1 cellular context compared by ENCODE assay signal in the genomic region with DNA sequence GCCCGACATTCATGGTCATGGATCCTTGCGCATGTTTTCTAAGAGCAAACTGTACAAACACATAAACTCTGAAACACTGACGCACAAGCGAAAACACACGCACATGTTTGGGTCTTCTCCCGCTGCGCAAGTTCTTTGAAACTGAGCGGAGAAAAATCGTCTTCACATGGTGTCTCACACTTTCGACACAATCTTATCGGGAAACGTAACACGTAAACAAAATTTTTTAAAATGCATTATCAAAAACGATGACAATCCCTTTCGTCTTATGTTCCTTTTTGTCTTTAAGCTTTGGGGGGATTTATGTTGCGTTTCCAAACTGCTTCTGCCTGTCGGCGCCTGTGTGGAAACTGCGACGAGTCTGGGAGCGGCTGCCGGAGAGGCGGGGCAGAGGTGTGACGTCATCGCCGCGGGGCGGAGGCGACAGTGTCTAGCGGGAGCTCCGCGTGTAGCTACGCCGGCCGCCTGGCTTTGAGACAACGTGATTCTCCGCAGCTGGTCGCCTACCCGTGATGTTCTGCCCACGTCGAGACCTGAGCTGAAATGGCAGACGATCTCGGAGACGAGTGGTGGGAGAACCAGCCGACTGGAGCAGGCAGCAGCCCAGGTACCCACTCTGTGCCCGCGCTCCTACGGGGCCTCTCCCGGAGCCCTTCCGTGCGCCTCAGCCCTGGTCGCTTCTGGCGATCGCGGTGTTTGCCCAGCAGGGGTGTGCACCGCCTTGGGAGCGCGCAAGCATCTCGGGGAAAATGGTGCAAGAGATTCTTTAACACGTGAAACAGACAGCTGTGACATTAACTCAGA.
TF ChIP-seq lines count a peak whose summit lies in the region.

Gene CMSS1 (plus strand): TSS at position 426 of the 804 bp plus-strand sequence.

TF ChIP-seq in HepG2, 621 proteins besides CTCF, POLR2A, EP300 and RAD21 (continued from another document and continues in another):
- TF ChIP-seq ZGPAT (CRISPR knock-in tag; IDR thresholded peaks at IDR 0.05) (peak; percentile 80), SPEN (CRISPR knock-in tag; IDR thresholded peaks at IDR 0.05; ENCODE audit: low read depth) (peak; percentile 89), NFKB2 (CRISPR knock-in tag; IDR thresholded peaks at IDR 0.05; ENCODE audit: borderline replicate concordance) (peak; percentile 69; the same call in 1 of the 2 replicates), ELF3 (CRISPR knock-in tag; IDR thresholded peaks at IDR 0.05) (no peak; the same call in 1 of the 2 replicates), RFXANK (CRISPR knock-in tag; IDR thresholded peaks at IDR 0.05) (0 out of 2 replicates have a peak, but pooled peaks have one; percentile 35), ZNF382 (CRISPR knock-in tag; IDR thresholded peaks at IDR 0.05; ENCODE audit: borderline replicate concordance) (no peak), CAMTA2 (CRISPR knock-in tag; IDR thresholded peaks at IDR 0.05; ENCODE audit: borderline replicate concordance) (no peak), FOXO1 (CRISPR knock-in tag; IDR thresholded peaks at IDR 0.05) (peak; percentile 51; the same call in 1 of the 2 replicates), ARID4A (CRISPR knock-in tag; IDR thresholded peaks at IDR 0.05; ENCODE audit: borderline replicate concordance) (peak; percentile 97), ZNF616 (CRISPR knock-in tag; IDR thresholded peaks at IDR 0.05; ENCODE audit: low read depth) (no peak), ATF7 (IDR thresholded peaks at IDR 0.05) (peak; percentile 99), ATF7 (CRISPR knock-in tag; IDR thresholded peaks at IDR 0.05) (peak; percentile 97), REPIN1 (CRISPR knock-in tag; IDR thresholded peaks at IDR 0.05; ENCODE audit: borderline replicate concordance, low read depth) (peak; percentile 75), ZNF782 (CRISPR knock-in tag; IDR thresholded peaks at IDR 0.05; ENCODE audit: borderline replicate concordance) (peak; percentile 65; the same call in 1 of the 2 replicates), SNRNP70 (IDR thresholded peaks at IDR 0.05; ENCODE audit: low read depth, low read length) (no peak), PAWR (CRISPR knock-in tag; IDR thresholded peaks at IDR 0.05; ENCODE audit: borderline replicate concordance) (0 out of 2 replicates have a peak, but pooled peaks have one; percentile 60), SMARCC2 (IDR thresholded peaks at IDR 0.05) (no peak), ZNF839 (CRISPR knock-in tag; IDR thresholded peaks at IDR 0.05; ENCODE audit: borderline replicate concordance) (peak; percentile 42; the same call in 1 of the 2 replicates), MAFG (CRISPR knock-in tag; IDR thresholded peaks at IDR 0.05) (no peak), HDAC2 (CRISPR knock-in tag; IDR thresholded peaks at IDR 0.05) (peak; percentile 74; the same call in 1 of the 2 replicates), ZNF335 (CRISPR knock-in tag; IDR thresholded peaks at IDR 0.05) (peak; percentile 68; the same call in 1 of the 2 replicates), ARNT2 (CRISPR knock-in tag; IDR thresholded peaks at IDR 0.05; ENCODE audit: low read depth) (no peak), ZNF432 (CRISPR knock-in tag; IDR thresholded peaks at IDR 0.05; ENCODE audit: borderline replicate concordance) (no peak), KAT7 (CRISPR knock-in tag; IDR thresholded peaks at IDR 0.05; ENCODE audit: borderline replicate concordance) (peak; percentile 73; the same call in 1 of the 2 replicates), RELA (CRISPR knock-in tag; IDR thresholded peaks at IDR 0.05) (no peak), RXRB (CRISPR knock-in tag; IDR thresholded peaks at IDR 0.05; ENCODE audit: borderline replicate concordance) (peak; percentile 41), TBX3 (IDR thresholded peaks at IDR 0.05; ENCODE audit: borderline replicate concordance) (0 out of 2 replicates have a peak, but pooled peaks have one; percentile 42), ETV5 (CRISPR knock-in tag; IDR thresholded peaks at IDR 0.05; ENCODE audit: borderline replicate concordance) (no peak; the same call in 1 of the 2 replicates), SNAPC2 (CRISPR knock-in tag; IDR thresholded peaks at IDR 0.05) (no peak), FOXK1 (CRISPR knock-in tag; IDR thresholded peaks at IDR 0.05; ENCODE audit: borderline replicate concordance, low read depth) (peak; percentile 57; the same call in 1 of the 2 replicates), KLF16 (CRISPR knock-in tag; IDR thresholded peaks at IDR 0.05) (peak in 1 of 2 experiments; percentile 88; a peak in 2 of 4 replicates), CBFB (CRISPR knock-in tag; IDR thresholded peaks at IDR 0.05) (no peak), SRSF9 (IDR thresholded peaks at IDR 0.05; ENCODE audit: borderline replicate concordance, insufficient read depth, low read depth, low read length, poor library complexity, severe bottlenecking) (no peak), HBP1 (CRISPR knock-in tag; IDR thresholded peaks at IDR 0.05; ENCODE audit: low read depth) (peak; percentile 59; the same call in 1 of the 2 replicates), ZNF264 (CRISPR knock-in tag; IDR thresholded peaks at IDR 0.05) (no peak), KDM5B (CRISPR knock-in tag; IDR thresholded peaks at IDR 0.05; ENCODE audit: borderline replicate concordance) (peak; percentile 55; the same call in 1 of the 2 replicates), ZSCAN29 (CRISPR knock-in tag; conservative IDR thresholded peaks at IDR 0.05) (0 out of 2 replicates have a peak, but pooled peaks have one; percentile 44), HMGXB4 (CRISPR knock-in tag; IDR thresholded peaks at IDR 0.05; ENCODE audit: borderline replicate concordance in 1 of 2, low read depth in 1 of 2) (peak; percentile 56 to 65; a peak in 3 of 4 replicates), ZBTB25 (CRISPR knock-in tag; IDR thresholded peaks at IDR 0.05) (peak; percentile 25; the same call in 1 of the 2 replicates), KDM1A (CRISPR knock-in tag; IDR thresholded peaks at IDR 0.05) (no peak), HNF1A (IDR thresholded peaks at IDR 0.05; ENCODE audit: low read depth) (peak; percentile 11; the same call in 1 of the 2 replicates), HNF1A (CRISPR knock-in tag; IDR thresholded peaks at IDR 0.05; ENCODE audit: borderline replicate concordance) (peak; percentile 16; the same call in 1 of the 2 replicates)
- TF ChIP-seq, protein P1, sequence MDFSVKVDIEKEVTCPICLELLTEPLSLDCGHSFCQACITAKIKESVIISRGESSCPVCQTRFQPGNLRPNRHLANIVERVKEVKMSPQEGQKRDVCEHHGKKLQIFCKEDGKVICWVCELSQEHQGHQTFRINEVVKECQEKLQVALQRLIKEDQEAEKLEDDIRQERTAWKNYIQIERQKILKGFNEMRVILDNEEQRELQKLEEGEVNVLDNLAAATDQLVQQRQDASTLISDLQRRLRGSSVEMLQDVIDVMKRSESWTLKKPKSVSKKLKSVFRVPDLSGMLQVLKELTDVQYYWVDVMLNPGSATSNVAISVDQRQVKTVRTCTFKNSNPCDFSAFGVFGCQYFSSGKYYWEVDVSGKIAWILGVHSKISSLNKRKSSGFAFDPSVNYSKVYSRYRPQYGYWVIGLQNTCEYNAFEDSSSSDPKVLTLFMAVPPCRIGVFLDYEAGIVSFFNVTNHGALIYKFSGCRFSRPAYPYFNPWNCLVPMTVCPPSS (IDR thresholded peaks at IDR 0.05) = no peak
